Comparison of ENCODE assay signal across 2 cellular contexts in the genomic region with DNA sequence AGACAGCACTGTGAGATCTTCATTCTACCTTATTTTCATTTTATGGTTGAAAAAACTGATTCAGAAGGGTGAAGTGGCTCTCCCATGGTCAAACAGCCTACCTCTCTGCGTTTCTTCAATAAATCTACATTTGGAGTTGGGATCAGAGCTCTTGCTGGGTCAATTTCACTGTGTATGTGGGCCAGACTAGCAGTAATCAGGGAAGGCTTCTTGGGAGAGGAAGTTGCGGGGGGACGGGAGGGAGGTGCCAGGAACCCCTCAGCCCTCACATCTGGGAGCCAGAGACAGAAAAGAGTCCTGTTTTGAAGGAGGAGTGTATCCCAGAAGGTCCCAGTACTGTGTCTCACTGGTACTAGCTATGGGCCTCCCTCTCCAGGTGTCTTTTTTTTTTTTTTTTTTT.
TF ChIP-seq lines count a peak whose summit lies in the region.

No MANE protein-coding gene starts in this region.

TF ChIP-seq in SK-N-SH, 30 proteins besides CTCF, POLR2A, EP300 and RAD21:
- TF ChIP-seq RCOR1 (IDR thresholded peaks at IDR 0.05; ENCODE audit: low read length): no peak
- TF ChIP-seq FOXJ3 (CRISPR knock-in tag; IDR thresholded peaks at IDR 0.05): no peak
- TF ChIP-seq, protein P1, sequence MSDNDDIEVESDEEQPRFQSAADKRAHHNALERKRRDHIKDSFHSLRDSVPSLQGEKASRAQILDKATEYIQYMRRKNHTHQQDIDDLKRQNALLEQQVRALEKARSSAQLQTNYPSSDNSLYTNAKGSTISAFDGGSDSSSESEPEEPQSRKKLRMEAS (IDR thresholded peaks at IDR 0.05; ENCODE audit: low read depth): no peak
- TF ChIP-seq, protein P2, sequence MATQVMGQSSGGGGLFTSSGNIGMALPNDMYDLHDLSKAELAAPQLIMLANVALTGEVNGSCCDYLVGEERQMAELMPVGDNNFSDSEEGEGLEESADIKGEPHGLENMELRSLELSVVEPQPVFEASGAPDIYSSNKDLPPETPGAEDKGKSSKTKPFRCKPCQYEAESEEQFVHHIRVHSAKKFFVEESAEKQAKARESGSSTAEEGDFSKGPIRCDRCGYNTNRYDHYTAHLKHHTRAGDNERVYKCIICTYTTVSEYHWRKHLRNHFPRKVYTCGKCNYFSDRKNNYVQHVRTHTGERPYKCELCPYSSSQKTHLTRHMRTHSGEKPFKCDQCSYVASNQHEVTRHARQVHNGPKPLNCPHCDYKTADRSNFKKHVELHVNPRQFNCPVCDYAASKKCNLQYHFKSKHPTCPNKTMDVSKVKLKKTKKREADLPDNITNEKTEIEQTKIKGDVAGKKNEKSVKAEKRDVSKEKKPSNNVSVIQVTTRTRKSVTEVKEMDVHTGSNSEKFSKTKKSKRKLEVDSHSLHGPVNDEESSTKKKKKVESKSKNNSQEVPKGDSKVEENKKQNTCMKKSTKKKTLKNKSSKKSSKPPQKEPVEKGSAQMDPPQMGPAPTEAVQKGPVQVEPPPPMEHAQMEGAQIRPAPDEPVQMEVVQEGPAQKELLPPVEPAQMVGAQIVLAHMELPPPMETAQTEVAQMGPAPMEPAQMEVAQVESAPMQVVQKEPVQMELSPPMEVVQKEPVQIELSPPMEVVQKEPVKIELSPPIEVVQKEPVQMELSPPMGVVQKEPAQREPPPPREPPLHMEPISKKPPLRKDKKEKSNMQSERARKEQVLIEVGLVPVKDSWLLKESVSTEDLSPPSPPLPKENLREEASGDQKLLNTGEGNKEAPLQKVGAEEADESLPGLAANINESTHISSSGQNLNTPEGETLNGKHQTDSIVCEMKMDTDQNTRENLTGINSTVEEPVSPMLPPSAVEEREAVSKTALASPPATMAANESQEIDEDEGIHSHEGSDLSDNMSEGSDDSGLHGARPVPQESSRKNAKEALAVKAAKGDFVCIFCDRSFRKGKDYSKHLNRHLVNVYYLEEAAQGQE (IDR thresholded peaks at IDR 0.05; ENCODE audit: low read depth, low read length): no peak
- TF ChIP-seq MXI1 (IDR thresholded peaks at IDR 0.05; ENCODE audit: low read depth, low read length): no peak
- no peak for TF ChIP-seq POLR2AphosphoS5 (IDR thresholded peaks at IDR 0.05; ENCODE audit: low read depth, low read length)
- no peak for TF ChIP-seq MEF2A (IDR thresholded peaks at IDR 0.05; ENCODE audit: borderline replicate concordance, low read depth)
- TF ChIP-seq, protein P3, sequence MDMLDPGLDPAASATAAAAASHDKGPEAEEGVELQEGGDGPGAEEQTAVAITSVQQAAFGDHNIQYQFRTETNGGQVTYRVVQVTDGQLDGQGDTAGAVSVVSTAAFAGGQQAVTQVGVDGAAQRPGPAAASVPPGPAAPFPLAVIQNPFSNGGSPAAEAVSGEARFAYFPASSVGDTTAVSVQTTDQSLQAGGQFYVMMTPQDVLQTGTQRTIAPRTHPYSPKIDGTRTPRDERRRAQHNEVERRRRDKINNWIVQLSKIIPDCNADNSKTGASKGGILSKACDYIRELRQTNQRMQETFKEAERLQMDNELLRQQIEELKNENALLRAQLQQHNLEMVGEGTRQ (IDR thresholded peaks at IDR 0.05; ENCODE audit: borderline replicate concordance, low read depth, low read length): no peak
- TF ChIP-seq, protein P4, sequence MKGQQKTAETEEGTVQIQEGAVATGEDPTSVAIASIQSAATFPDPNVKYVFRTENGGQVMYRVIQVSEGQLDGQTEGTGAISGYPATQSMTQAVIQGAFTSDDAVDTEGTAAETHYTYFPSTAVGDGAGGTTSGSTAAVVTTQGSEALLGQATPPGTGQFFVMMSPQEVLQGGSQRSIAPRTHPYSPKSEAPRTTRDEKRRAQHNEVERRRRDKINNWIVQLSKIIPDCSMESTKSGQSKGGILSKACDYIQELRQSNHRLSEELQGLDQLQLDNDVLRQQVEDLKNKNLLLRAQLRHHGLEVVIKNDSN (IDR thresholded peaks at IDR 0.05; ENCODE audit: borderline replicate concordance, low read depth): no peak
- no peak for TF ChIP-seq TCF12 (IDR thresholded peaks at IDR 0.05)
- TF ChIP-seq FOXM1 (IDR thresholded peaks at IDR 0.05; ENCODE audit: low read depth): no peak
- TF ChIP-seq ELF1 (IDR thresholded peaks at IDR 0.05): no peak
- no peak for TF ChIP-seq GATA2 (CRISPR knock-in tag; IDR thresholded peaks at IDR 0.05)
- no peak for TF ChIP-seq GABPA (IDR thresholded peaks at IDR 0.05; ENCODE audit: low read depth)
- no peak for TF ChIP-seq RFX5 (IDR thresholded peaks at IDR 0.05; ENCODE audit: low read length)
- no peak for TF ChIP-seq NFIC (IDR thresholded peaks at IDR 0.05; ENCODE audit: borderline replicate concordance)
- TF ChIP-seq SIN3A (IDR thresholded peaks at IDR 0.05; ENCODE audit: borderline replicate concordance, low read depth, low read length): no peak
- TF ChIP-seq TEAD4 (IDR thresholded peaks at IDR 0.05; ENCODE audit: borderline replicate concordance, insufficient read depth): no peak
- no peak for TF ChIP-seq JUND (IDR thresholded peaks at IDR 0.05)
- no peak for TF ChIP-seq RXRA (IDR thresholded peaks at IDR 0.05; ENCODE audit: borderline replicate concordance, low read depth)

TF ChIP-seq in SK-N-SH treated with all-trans-retinoic acid at 6 μM for 48 hours, 23 proteins besides CTCF, POLR2A, EP300 and RAD21:
- no peak for TF ChIP-seq CSDC2 (CRISPR knock-in tag; IDR thresholded peaks at IDR 0.05)
- TF ChIP-seq SNAI2 (CRISPR knock-in tag; IDR thresholded peaks at IDR 0.05): no peak
- TF ChIP-seq, protein P5, sequence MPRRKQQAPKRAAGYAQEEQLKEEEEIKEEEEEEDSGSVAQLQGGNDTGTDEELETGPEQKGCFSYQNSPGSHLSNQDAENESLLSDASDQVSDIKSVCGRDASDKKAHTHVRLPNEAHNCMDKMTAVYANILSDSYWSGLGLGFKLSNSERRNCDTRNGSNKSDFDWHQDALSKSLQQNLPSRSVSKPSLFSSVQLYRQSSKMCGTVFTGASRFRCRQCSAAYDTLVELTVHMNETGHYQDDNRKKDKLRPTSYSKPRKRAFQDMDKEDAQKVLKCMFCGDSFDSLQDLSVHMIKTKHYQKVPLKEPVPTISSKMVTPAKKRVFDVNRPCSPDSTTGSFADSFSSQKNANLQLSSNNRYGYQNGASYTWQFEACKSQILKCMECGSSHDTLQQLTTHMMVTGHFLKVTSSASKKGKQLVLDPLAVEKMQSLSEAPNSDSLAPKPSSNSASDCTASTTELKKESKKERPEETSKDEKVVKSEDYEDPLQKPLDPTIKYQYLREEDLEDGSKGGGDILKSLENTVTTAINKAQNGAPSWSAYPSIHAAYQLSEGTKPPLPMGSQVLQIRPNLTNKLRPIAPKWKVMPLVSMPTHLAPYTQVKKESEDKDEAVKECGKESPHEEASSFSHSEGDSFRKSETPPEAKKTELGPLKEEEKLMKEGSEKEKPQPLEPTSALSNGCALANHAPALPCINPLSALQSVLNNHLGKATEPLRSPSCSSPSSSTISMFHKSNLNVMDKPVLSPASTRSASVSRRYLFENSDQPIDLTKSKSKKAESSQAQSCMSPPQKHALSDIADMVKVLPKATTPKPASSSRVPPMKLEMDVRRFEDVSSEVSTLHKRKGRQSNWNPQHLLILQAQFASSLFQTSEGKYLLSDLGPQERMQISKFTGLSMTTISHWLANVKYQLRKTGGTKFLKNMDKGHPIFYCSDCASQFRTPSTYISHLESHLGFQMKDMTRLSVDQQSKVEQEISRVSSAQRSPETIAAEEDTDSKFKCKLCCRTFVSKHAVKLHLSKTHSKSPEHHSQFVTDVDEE (CRISPR knock-in tag; IDR thresholded peaks at IDR 0.05): no peak
- TF ChIP-seq, protein P6, sequence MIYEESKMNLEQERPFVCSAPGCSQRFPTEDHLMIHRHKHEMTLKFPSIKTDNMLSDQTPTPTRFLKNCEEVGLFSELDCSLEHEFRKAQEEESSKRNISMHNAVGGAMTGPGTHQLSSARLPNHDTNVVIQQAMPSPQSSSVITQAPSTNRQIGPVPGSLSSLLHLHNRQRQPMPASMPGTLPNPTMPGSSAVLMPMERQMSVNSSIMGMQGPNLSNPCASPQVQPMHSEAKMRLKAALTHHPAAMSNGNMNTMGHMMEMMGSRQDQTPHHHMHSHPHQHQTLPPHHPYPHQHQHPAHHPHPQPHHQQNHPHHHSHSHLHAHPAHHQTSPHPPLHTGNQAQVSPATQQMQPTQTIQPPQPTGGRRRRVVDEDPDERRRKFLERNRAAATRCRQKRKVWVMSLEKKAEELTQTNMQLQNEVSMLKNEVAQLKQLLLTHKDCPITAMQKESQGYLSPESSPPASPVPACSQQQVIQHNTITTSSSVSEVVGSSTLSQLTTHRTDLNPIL (CRISPR knock-in tag; IDR thresholded peaks at IDR 0.05; ENCODE audit: low read depth): no peak
- no peak for TF ChIP-seq ZC3H10 (CRISPR knock-in tag; IDR thresholded peaks at IDR 0.05)
- TF ChIP-seq ZFP30 (CRISPR knock-in tag; IDR thresholded peaks at IDR 0.05): no peak
- TF ChIP-seq BACH2 (CRISPR knock-in tag; IDR thresholded peaks at IDR 0.05; ENCODE audit: borderline replicate concordance): no peak
- TF ChIP-seq, protein P7, sequence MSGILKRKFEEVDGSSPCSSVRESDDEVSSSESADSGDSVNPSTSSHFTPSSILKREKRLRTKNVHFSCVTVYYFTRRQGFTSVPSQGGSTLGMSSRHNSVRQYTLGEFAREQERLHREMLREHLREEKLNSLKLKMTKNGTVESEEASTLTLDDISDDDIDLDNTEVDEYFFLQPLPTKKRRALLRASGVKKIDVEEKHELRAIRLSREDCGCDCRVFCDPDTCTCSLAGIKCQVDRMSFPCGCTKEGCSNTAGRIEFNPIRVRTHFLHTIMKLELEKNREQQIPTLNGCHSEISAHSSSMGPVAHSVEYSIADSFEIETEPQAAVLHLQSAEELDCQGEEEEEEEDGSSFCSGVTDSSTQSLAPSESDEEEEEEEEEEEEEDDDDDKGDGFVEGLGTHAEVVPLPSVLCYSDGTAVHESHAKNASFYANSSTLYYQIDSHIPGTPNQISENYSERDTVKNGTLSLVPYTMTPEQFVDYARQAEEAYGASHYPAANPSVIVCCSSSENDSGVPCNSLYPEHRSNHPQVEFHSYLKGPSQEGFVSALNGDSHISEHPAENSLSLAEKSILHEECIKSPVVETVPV (CRISPR knock-in tag; IDR thresholded peaks at IDR 0.05): no peak
- TF ChIP-seq, protein P8, sequence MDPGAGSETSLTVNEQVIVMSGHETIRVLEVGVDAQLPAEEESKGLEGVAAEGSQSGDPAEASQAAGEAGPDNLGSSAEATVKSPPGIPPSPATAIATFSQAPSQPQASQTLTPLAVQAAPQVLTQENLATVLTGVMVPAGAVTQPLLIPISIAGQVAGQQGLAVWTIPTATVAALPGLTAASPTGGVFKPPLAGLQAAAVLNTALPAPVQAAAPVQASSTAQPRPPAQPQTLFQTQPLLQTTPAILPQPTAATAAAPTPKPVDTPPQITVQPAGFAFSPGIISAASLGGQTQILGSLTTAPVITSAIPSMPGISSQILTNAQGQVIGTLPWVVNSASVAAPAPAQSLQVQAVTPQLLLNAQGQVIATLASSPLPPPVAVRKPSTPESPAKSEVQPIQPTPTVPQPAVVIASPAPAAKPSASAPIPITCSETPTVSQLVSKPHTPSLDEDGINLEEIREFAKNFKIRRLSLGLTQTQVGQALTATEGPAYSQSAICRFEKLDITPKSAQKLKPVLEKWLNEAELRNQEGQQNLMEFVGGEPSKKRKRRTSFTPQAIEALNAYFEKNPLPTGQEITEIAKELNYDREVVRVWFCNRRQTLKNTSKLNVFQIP (CRISPR knock-in tag; IDR thresholded peaks at IDR 0.05; ENCODE audit: borderline replicate concordance, low read depth): no peak
- no peak for TF ChIP-seq PPARA (CRISPR knock-in tag; IDR thresholded peaks at IDR 0.05; ENCODE audit: borderline replicate concordance)
TF ChIP-seq in SK-N-SH treated with all-trans-retinoic acid at 6 μM for 48 hours: peak in this region for 0.
